16 cellular contexts compared by ENCODE assay signal in genomic region chr1:25765152-25765909, GRCh38. TPM values are rescaled to one million over a fixed set of nuclear protein-coding genes. Genes with fewer than 3 reads are reported as not detected.
DNase-seq lines count a peak whose midpoint lies in the region; ATAC-seq and TF ChIP-seq lines count a peak whose summit lies in the region.
"Had no signal": no experiment of that assay in that cellular context is flagged by ENCODE, and none has a peak within 500 bp of the region (broad histone marks: within the 10 kb centered on the region; RNA-seq: fewer than 3 reads in every experiment).

No MANE protein-coding gene starts in this region.

- peak overlapping the region in 8 of 9 donors; percentile 87 to 96 (median 93) for H3K27ac Mint-ChIP-seq in naive thymus-derived CD4-positive, alpha-beta T cell
- H3K27ac Mint-ChIP-seq: activated T-helper 2 cell treated with anti-CD3 and anti-CD28 coated beads, Interferon-gamma antibody, Interleukin-2, Interleukin-4, amounts not matched to agents 10 μg/mL and 5 μg/mL and 100 μg/mL, durations not matched to agents 14 hours and 24 hours and 36 hours; dendritic cell treated with granulocyte-macrophage colony-stimulating factor and Interleukin-4, amounts not matched to agents 40 ng/mL and 50 ng/mL, for 4 days; T-helper 2 cell treated with Interferon-gamma antibody and Interleukin-4, amounts not matched to agents 5 μg/mL and 100 μg/mL, for 36 hours had no signal

- no peak for TF ChIP-seq POLR2A in vagina (IDR thresholded peaks at IDR 0.05)

- H3K79me2 ChIP-seq in PC-3 (ENCODE audit: low read length): no peaks in the 10 kb centered on the region

- no peak overlapping the region for H3K4me2 ChIP-seq in PC-3 (ENCODE audit: low read length)

- POLR2A ChIA-PET in naive thymus-derived CD4-positive, alpha-beta T cell (lab: Charles Lee): interaction anchor here (0.6 to 2.0 kb wide), 6 partner anchors 8 to 145 kb away, joined by 3 to 17 read pairs (median 4); no protein-coding TSS in a partner anchor
- POLR2A ChIA-PET in PC-3 (lab: Charles Lee; ENCODE audit: unreplicated experiment): no interaction called here

- no peak for TF ChIP-seq CTCF in left ventricle myocardium inferior (IDR thresholded peaks at IDR 0.05; ENCODE audit: borderline replicate concordance)
- no peak for TF ChIP-seq CTCF in WERI-Rb-1 (IDR thresholded peaks at IDR 0.05; ENCODE audit: low read depth, low read length)
- TF ChIP-seq CTCF in vagina (IDR thresholded peaks at IDR 0.05): no peak
- TF ChIP-seq CTCF in PC-3 (conservative IDR thresholded peaks at IDR 0.05; ENCODE audit: low read depth, low read length): no peak

- no peaks in the 10 kb centered on the region for H3F3A ChIP-seq in PC-3 (ENCODE audit: low read length, unreplicated experiment)

- CTCF ChIA-PET in naive thymus-derived CD4-positive, alpha-beta T cell (lab: Charles Lee): interaction anchor here (1.4 kb wide), 1 partner anchor 39 kb away, joined by 3 read pairs; no protein-coding TSS in a partner anchor
- CTCF ChIA-PET in PC-3 (lab: Charles Lee): no interaction called here

- peaks cover 0 to 64% (median 46%) of the 10 kb centered on the region in 7 donors for H3K4me1 Mint-ChIP-seq in naive thymus-derived CD4-positive, alpha-beta T cell

- H3K27me3 ChIP-seq in left ventricle myocardium inferior (ENCODE audit: low read depth): no peaks in the 10 kb centered on the region
- no peaks in the 10 kb centered on the region for H3K27me3 ChIP-seq in WERI-Rb-1 (ENCODE audit: insufficient read depth, low read depth, severe bottlenecking)
- no peaks in the 10 kb centered on the region for H3K27me3 ChIP-seq in naive thymus-derived CD4-positive, alpha-beta T cell (ENCODE audit: control insufficient read depth in 2 of 2, insufficient read depth in 2 of 2, low read length in 2 of 2)
- H3K27me3 ChIP-seq in vagina: no peaks in the 10 kb centered on the region
- H3K27me3 ChIP-seq in PC-3 (ENCODE audit: low read length): no peaks in the 10 kb centered on the region
- H3K27me3 ChIP-seq: left lung, upper lobe of left lung had no signal

- H3K9ac ChIP-seq in PC-3 (ENCODE audit: low read length): no peak overlapping the region

- H3K27ac ChIP-seq in left ventricle myocardium inferior (replicated peaks): peak overlapping the region; percentile 40
- peak overlapping the region; percentile 51 for H3K27ac ChIP-seq in WERI-Rb-1
- H3K27ac ChIP-seq in naive thymus-derived CD4-positive, alpha-beta T cell (ENCODE audit: low read depth, low read length): peak overlapping the region; percentile 71
- peak overlapping the region; percentile 65 for H3K27ac ChIP-seq in vagina
- no peak overlapping the region for H3K27ac ChIP-seq in PC-3 (ENCODE audit: low read length)
- H3K27ac ChIP-seq: left lung, upper lobe of left lung had no signal

- intact Hi-C loops in left ventricle myocardium inferior (cut with micrococcal nuclease): no loop called here
- intact Hi-C loops in Right ventricle myocardium inferior (cut with DNase I): no loop called here
- intact Hi-C loops in naive thymus-derived CD4-positive, alpha-beta T cell (cut with micrococcal nuclease): no loop called here
- intact Hi-C loops in vagina (cut with DNase I): no loop called here
- intact Hi-C loops in PC-3 (cut with micrococcal nuclease): no loop called here

- DNase-seq in left ventricle myocardium inferior: no peak
- no peak for DNase-seq in Right ventricle myocardium inferior (ENCODE audit: missing footprints)
- no peak for DNase-seq in WERI-Rb-1
- no peak for DNase-seq in naive thymus-derived CD4-positive, alpha-beta T cell
- no peak for DNase-seq in vagina (ENCODE audit: extremely low spot score in 2 of 2)
- DNase-seq in PC-3: no peak
- DNase-seq: activated CD4-positive, alpha-beta T cell treated with anti-CD3 and anti-CD28 coated beads, Interleukin-2, amount 50 U/mL, for 48 hours; DMS153; retina; upper lobe of left lung had no signal

- H2AFZ ChIP-seq in PC-3 (ENCODE audit: low read length): no peak overlapping the region

- no TSS peak for BruUV-seq in PC-3 (replicated peaks; lab: Mats Ljungman, UMichigan)

- H3K36me3 Mint-ChIP-seq in naive thymus-derived CD4-positive, alpha-beta T cell: peaks cover 0 to 21% (median 10%) of the 10 kb centered on the region in 5 donors

- no peaks in the 10 kb centered on the region for H4K20me1 ChIP-seq in PC-3 (ENCODE audit: low read length)

- H3K36me3 ChIP-seq in left ventricle myocardium inferior: no peaks in the 10 kb centered on the region
- H3K36me3 ChIP-seq in WERI-Rb-1: no peaks in the 10 kb centered on the region
- H3K36me3 ChIP-seq in naive thymus-derived CD4-positive, alpha-beta T cell (ENCODE audit: control insufficient read depth in 2 of 3, insufficient read depth in 3 of 3, low read length in 3 of 3): peaks cover 0 to 38% (median 0%) of the 10 kb centered on the region in 3 experiments
- H3K36me3 ChIP-seq in vagina: no peaks in the 10 kb centered on the region
- H3K36me3 ChIP-seq in PC-3 (ENCODE audit: low read depth, low read length): no peaks in the 10 kb centered on the region

- H3K4me1 ChIP-seq in left ventricle myocardium inferior (peaks cover 35% of the 10 kb centered on the region), vagina (peaks cover 26% of the 10 kb centered on the region), PC-3 (ENCODE audit: insufficient read depth, low read length) (no peaks in the 10 kb centered on the region)
- peaks cover 0 to 42% of the 10 kb centered on the region in 2 donors for H3K4me1 ChIP-seq in naive thymus-derived CD4-positive, alpha-beta T cell (ENCODE audit: control insufficient read depth in 2 of 2, insufficient read depth in 2 of 2, low read length in 2 of 2)
- H3K4me1 ChIP-seq: left lung had no signal

- ATAC-seq in Right ventricle myocardium inferior (no peak), PC-3 (no peak), HG03108 (IDR thresholded peaks at IDR 0.05; ENCODE audit: unreplicated experiment) (no peak), GM19397 (IDR thresholded peaks at IDR 0.05; ENCODE audit: unreplicated experiment) (no peak)
- no peak for ATAC-seq in naive thymus-derived CD4-positive, alpha-beta T cell
- ATAC-seq: left lung had no signal

- peak overlapping the region in 8 of 10 donors; percentile 5 to 66 (median 46) for H3K4me3 Mint-ChIP-seq in naive thymus-derived CD4-positive, alpha-beta T cell
- H3K4me3 Mint-ChIP-seq: dendritic cell treated with granulocyte-macrophage colony-stimulating factor and Interleukin-4, amounts not matched to agents 40 ng/mL and 50 ng/mL, for 4 days; T-helper 2 cell treated with Interferon-gamma antibody and Interleukin-4, amounts not matched to agents 5 μg/mL and 100 μg/mL, for 36 hours had no signal

- no peaks in the 10 kb centered on the region for H3K9me2 ChIP-seq in PC-3 (replicated peaks; ENCODE audit: low read length)

- H3K27me3 Mint-ChIP-seq in naive thymus-derived CD4-positive, alpha-beta T cell: peaks cover 0 to 10% (median 0%) of the 10 kb centered on the region in 5 donors

- H3K9me3 ChIP-seq in left ventricle myocardium inferior (replicated peaks) (no peaks in the 10 kb centered on the region), WERI-Rb-1 (ENCODE audit: severe bottlenecking) (no peaks in the 10 kb centered on the region), vagina (no peaks in the 10 kb centered on the region), PC-3 (ENCODE audit: low read length) (no peaks in the 10 kb centered on the region)
- no peaks in the 10 kb centered on the region for H3K9me3 ChIP-seq in naive thymus-derived CD4-positive, alpha-beta T cell (ENCODE audit: control insufficient read depth in 2 of 3, low read length in 3 of 3)
- H3K9me3 ChIP-seq: left lung, upper lobe of left lung had no signal

- H3K4me3 ChIP-seq in left ventricle myocardium inferior (no peak overlapping the region), WERI-Rb-1 (ENCODE audit: low read depth, low read length) (no peak overlapping the region), vagina (no peak overlapping the region), PC-3 (ENCODE audit: low read length) (no peak overlapping the region)
- no peak overlapping the region for H3K4me3 ChIP-seq in naive thymus-derived CD4-positive, alpha-beta T cell (ENCODE audit: low read length)
- H3K4me3 ChIP-seq: left lung, upper lobe of left lung had no signal

- H3K9me3 Mint-ChIP-seq in naive thymus-derived CD4-positive, alpha-beta T cell: peaks cover 0 to 5% (median 0%) of the 10 kb centered on the region in 11 donors
- H3K9me3 Mint-ChIP-seq: activated T-helper 2 cell treated with anti-CD3 and anti-CD28 coated beads, Interferon-gamma antibody, Interleukin-2, Interleukin-4, amounts not matched to agents 10 μg/mL and 5 μg/mL and 100 μg/mL, durations not matched to agents 14 hours and 24 hours and 36 hours; dendritic cell treated with granulocyte-macrophage colony-stimulating factor and Interleukin-4, amounts not matched to agents 40 ng/mL and 50 ng/mL, for 4 days; T-helper 2 cell treated with Interferon-gamma antibody and Interleukin-4, amounts not matched to agents 5 μg/mL and 100 μg/mL, for 36 hours had no signal

RNA-seq across cellular contexts. Expression of gene SELENON, which starts 34.7 kb away (rescaled TPM):
- total RNA-seq in left ventricle myocardium inferior: 45.2 TPM
- 45.7 TPM for total RNA-seq in Right ventricle myocardium inferior
- total RNA-seq in naive thymus-derived CD4-positive, alpha-beta T cell: 10 to 100 TPM; 11.9 to 27.7 (median 25.8) TPM
- 1 to 10 TPM; 2.6 to 5.6 TPM for polyA plus RNA-seq in naive thymus-derived CD4-positive, alpha-beta T cell
- total RNA-seq in vagina: 39.0 TPM
- 38.6 and 43.7 TPM in 2 replicates for total RNA-seq in PC-3 (2014; rRNA removed)

RNA-seq across cellular contexts. Expression of gene MTFR1L, which starts 54.4 kb away (rescaled TPM):
- 252 TPM for total RNA-seq in left ventricle myocardium inferior
- 206 TPM for total RNA-seq in Right ventricle myocardium inferior
- 10 to 100 TPM; 39.6 to 60.2 (median 42.3) TPM for total RNA-seq in naive thymus-derived CD4-positive, alpha-beta T cell
- 10 to 100 TPM; 42.4 to 51.2 TPM for polyA plus RNA-seq in naive thymus-derived CD4-positive, alpha-beta T cell
- 55.7 TPM for total RNA-seq in vagina
- total RNA-seq in PC-3 (2014; rRNA removed): 32.3 and 35.6 TPM in 2 replicates
